8 cellular contexts compared by ENCODE assay signal in the genomic region with DNA sequence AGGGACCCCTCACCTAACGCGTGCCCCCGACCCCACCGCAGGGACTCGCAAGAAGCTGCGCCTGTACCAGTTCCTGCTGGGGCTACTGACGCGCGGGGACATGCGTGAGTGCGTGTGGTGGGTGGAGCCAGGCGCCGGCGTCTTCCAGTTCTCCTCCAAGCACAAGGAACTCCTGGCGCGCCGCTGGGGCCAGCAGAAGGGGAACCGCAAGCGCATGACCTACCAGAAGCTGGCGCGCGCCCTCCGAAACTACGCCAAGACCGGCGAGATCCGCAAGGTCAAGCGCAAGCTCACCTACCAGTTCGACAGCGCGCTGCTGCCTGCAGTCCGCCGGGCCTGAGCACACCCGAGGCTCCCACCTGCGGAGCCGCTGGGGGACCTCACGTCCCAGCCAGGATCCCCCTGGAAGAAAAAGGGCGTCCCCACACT. TPM values are rescaled to one million over a fixed set of nuclear protein-coding genes. Genes with fewer than 3 reads are reported as not detected.
DNase-seq lines count a peak whose midpoint lies in the region; ATAC-seq and TF ChIP-seq lines count a peak whose summit lies in the region.

No MANE protein-coding gene starts in this region.

- H3K36me3 ChIP-seq in left ventricle myocardium inferior (no peaks in the 10 kb centered on the region), psoas muscle (ENCODE audit: insufficient read depth in 1 of 2, low read depth in 1 of 2) (no peaks in the 10 kb centered on the region)

- H3K9me3 ChIP-seq in left ventricle myocardium inferior (replicated peaks) (no peaks in the 10 kb centered on the region), psoas muscle (no peaks in the 10 kb centered on the region)

- intact Hi-C loops in left ventricle myocardium inferior (cut with micrococcal nuclease) (no loop called here), psoas muscle (cut with DNase I) (loop anchor here in 1 of 2 donors (5.0 kb wide), 1 partner anchor 41 kb away; no protein-coding TSS in a partner anchor)

- peak overlapping the region; percentile 54 for H3K27ac ChIP-seq in left ventricle myocardium inferior (replicated peaks)
- peak overlapping the region; percentile 66 for H3K27ac ChIP-seq in psoas muscle

- H3K4me3 ChIP-seq in left ventricle myocardium inferior (peak overlapping the region; percentile 51), psoas muscle (peak overlapping the region; percentile 47)

- DNase-seq in AML-193 (lab: John Stamatoyannopoulos, UW), result peak; percentile 57 to 63
- peak; percentile 50 for DNase-seq in M059J (ENCODE audit: low read depth)
- DNase-seq in amniotic epithelial cell (ENCODE audit: low read depth), result peak; percentile 83
- peak; percentile 85 for DNase-seq in left ventricle myocardium inferior
- peak; percentile 86 to 94 for DNase-seq in psoas muscle
- no peak for DNase-seq in COR-L47 (lab: John Stamatoyannopoulos, UW)

- ATAC-seq in psoas muscle (peak; percentile 62 to 77 (median 68)), HG03469 (IDR thresholded peaks at IDR 0.05; ENCODE audit: unreplicated experiment) (no peak), GM18870 (IDR thresholded peaks at IDR 0.05; ENCODE audit: unreplicated experiment) (no peak)

- WGBS in psoas muscle, 3 donors, result 5 to 8% (median 7%) methylated on average over 25 to 38 of the region's 38 CpGs

- peaks cover 67% of the 10 kb centered on the region for H3K27me3 ChIP-seq in left ventricle myocardium inferior (ENCODE audit: low read depth)
- peaks cover 0 to 10% (median 0%) of the 10 kb centered on the region in 3 donors for H3K27me3 ChIP-seq in psoas muscle (ENCODE audit: insufficient read depth in 3 of 3, low read length in 2 of 3)

- no peak for TF ChIP-seq CTCF in left ventricle myocardium inferior (IDR thresholded peaks at IDR 0.05; ENCODE audit: borderline replicate concordance)
- TF ChIP-seq CTCF in psoas muscle (IDR thresholded peaks at IDR 0.05), result no peak

- H3K4me1 ChIP-seq in left ventricle myocardium inferior (peaks cover 27% of the 10 kb centered on the region), psoas muscle (peaks cover 18% of the 10 kb centered on the region)

RNA-seq across cellular contexts. Expression of a gene that starts 4.7 kb away (rescaled TPM):
- total RNA-seq in M059J (2014; rRNA removed; shearing (Covaris generic)), result not detected in 2 replicates
- total RNA-seq in left ventricle myocardium inferior (not detected), psoas muscle (1,000 to 10,000 TPM in 3 of 4 donors, 100 to 1,000 TPM in 1; 699 to 1,898 (median 1,482) TPM)
- 1,000 to 10,000 TPM in 1 of 3 donors, 100 to 1,000 TPM in 1, 10 to 100 TPM in 1; 65.8 to 1,123 (median 804) TPM for polyA plus RNA-seq in psoas muscle

RNA-seq across cellular contexts. Expression of a gene that starts 9.3 kb away (rescaled TPM):
- total RNA-seq in M059J (2014; rRNA removed; shearing (Covaris generic)), result not detected in 2 replicates
- total RNA-seq in left ventricle myocardium inferior (not detected), psoas muscle (under 1 TPM in 3 of 4 donors, not detected in 1; 0.11 to 0.44 (median 0.25) TPM)
- under 1 TPM in 2 of 3 donors, not detected in 1; 0.05 to 0.07 TPM for polyA plus RNA-seq in psoas muscle

RNA-seq across cellular contexts. Expression of a gene that starts 43.9 kb away (rescaled TPM):
- 22.9 and 50.7 TPM in 2 replicates for total RNA-seq in M059J (2014; rRNA removed; shearing (Covaris generic))
- total RNA-seq in left ventricle myocardium inferior (10.8 TPM), psoas muscle (1 to 10 TPM; 4.5 to 9.7 (median 7.2) TPM)
- polyA plus RNA-seq in psoas muscle, result 1 to 10 TPM; 6.6 to 8.1 (median 6.9) TPM

RNA-seq across cellular contexts. Expression of a gene that starts 48.3 kb away (rescaled TPM):
- total RNA-seq in M059J (2014; rRNA removed; shearing (Covaris generic)), result 29.2 and 68.1 TPM in 2 replicates
- total RNA-seq in left ventricle myocardium inferior, result 97.7 TPM
- total RNA-seq in psoas muscle, result 10 to 100 TPM; 32.6 to 47.5 (median 43.3) TPM
- polyA plus RNA-seq in psoas muscle, result 10 to 100 TPM; 33.1 to 37.6 (median 34.2) TPM

RNA-seq across cellular contexts. Expression of a gene that starts 48.6 kb away (rescaled TPM):
- total RNA-seq in M059J (2014; rRNA removed; shearing (Covaris generic)), result 0.20 and 1.1 TPM in 2 replicates
- total RNA-seq in left ventricle myocardium inferior (1.3 TPM), psoas muscle (1 to 10 TPM; 1.2 to 5.3 (median 4.7) TPM)
- polyA plus RNA-seq in psoas muscle, result 1 to 10 TPM; 1.3 to 2.7 (median 1.3) TPM

Comparison
In these comparisons a context has a peak if more than half of its experiments do, and no peak if none do; other contexts are left out.
1. ATAC-seq: peak in psoas muscle (4 of 4); none in HG03469 (single experiment) and GM18870 (single experiment).
2. RNA of a gene that starts 4.7 kb away (total RNA-seq): 699 to 1,898 TPM in psoas muscle; not detected in left ventricle myocardium inferior (single experiment) and not detected in M059J; every median in the first group is over 100 times any median in the second.